8 cellular contexts compared by ENCODE assay signal in the genomic region with DNA sequence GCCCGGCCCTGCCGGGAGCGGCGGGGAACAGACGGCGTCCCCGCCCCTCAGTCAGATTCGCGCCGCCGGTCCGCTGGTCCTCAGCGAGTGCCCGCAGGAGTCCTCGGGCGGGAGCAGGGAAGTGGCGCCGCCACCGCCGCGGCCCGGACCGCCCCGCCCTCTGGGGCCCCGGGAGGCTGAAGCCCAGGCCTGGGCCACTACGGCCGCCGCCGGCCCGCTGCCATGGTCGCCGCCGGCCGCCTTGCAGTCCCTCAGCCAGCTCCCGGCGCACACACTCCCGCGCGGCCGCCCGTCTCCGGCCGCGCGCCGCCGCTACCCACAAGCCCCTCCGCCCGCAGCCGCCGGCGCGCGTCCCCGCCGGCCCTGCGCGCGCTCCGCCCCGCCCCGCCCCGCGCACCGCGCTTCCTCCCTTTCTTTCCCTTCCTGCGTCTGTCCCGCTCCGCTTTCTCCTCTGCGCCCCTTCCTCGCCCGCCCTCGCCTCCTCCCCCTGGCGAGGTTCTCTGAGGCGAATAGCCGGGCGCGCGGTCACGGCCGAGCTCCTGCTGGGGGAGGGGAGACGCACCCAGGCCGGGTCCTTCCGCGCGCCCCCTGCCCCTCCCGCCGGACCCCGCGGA. TPM values are rescaled to one million over a fixed set of nuclear protein-coding genes. Genes with fewer than 3 reads are reported as not detected.
DNase-seq lines count a peak whose midpoint lies in the region; ATAC-seq and TF ChIP-seq lines count a peak whose summit lies in the region.

A gene (minus strand): TSS at position 295 of the 614 bp plus-strand sequence. CDS start 500 bp downstream, outside the sequence.

- peaks cover 3% of the 10 kb centered on the region; the same call in 1 of the 2 replicates for H3K9me3 ChIP-seq in AG04450 (ENCODE audit: control insufficient read depth, insufficient read depth, low read length)

- H3K4me3 ChIP-seq in AG04450 (ENCODE audit: low read depth, low read length) (peak within 1 kb of the TSS; percentile 90), choroid plexus epithelial cell (ENCODE audit: low read depth, low read length) (peak within 1 kb of the TSS; percentile 84)

- no peak for TF ChIP-seq CTCF in AG04450 (IDR thresholded peaks at IDR 0.05; ENCODE audit: low read depth, low read length)
- TF ChIP-seq CTCF in choroid plexus epithelial cell (conservative IDR thresholded peaks at IDR 0.05; ENCODE audit: low read depth, low read length), result no peak

- peak; percentile 34 for ATAC-seq in GM18873 (IDR thresholded peaks at IDR 0.05; ENCODE audit: low FRiP score, unreplicated experiment)
- ATAC-seq in HG03135 (IDR thresholded peaks at IDR 0.05; ENCODE audit: unreplicated experiment), result peak; percentile 54

- DNase-seq in AG04450 (ENCODE audit: low read depth, low spot score), result peak; percentile 62
- peak; percentile 60 for DNase-seq in NCI-H345 treated with DMSO at 0.1 percent for 48 hours (lab: John Stamatoyannopoulos, UW; ENCODE audit: unreplicated experiment)
- peak; percentile 50 for DNase-seq in activated CD4-positive, alpha-beta T cell treated with anti-CD3 and anti-CD28 coated beads for 1 hour
- DNase-seq in choroid plexus epithelial cell (ENCODE audit: low read depth), result peak; percentile 82
- peak; percentile 90 for DNase-seq in kidney tubule cell (ENCODE audit: low spot score)
- DNase-seq in stimulated activated CD4-positive, alpha-beta T cell treated with anti-CD3 and anti-CD28 coated beads, Interleukin-1b, Interleukin-23, amount 100 ng/mL, for 4 hours (ENCODE audit: low read depth in 2 of 2), result peak; percentile 44 to 73

- CTCF ChIA-PET in AG04450 (lab: Charles Lee), result no interaction called here

- H3K27me3 ChIP-seq in AG04450 (ENCODE audit: control insufficient read depth, insufficient read depth, low read length), result no peaks in the 10 kb centered on the region

- POLR2A ChIA-PET in AG04450 (lab: Yijun Ruan, JAX), result interaction anchor here (0.6 to 3.2 kb wide), 14 partner anchors 9 to 212 kb away, joined by 3 to 46 read pairs (median 4); a partner anchor contains a TSS

- peak within 1 kb of the TSS; percentile 97 for H3K27ac ChIP-seq in AG04450 (ENCODE audit: low read depth, low read length)

RNA-seq across cellular contexts. Expression of the gene that starts here (rescaled TPM):
- 21.9 and 28.2 TPM in 2 replicates for polyA plus RNA-seq in AG04450 (2011; rRNA removed)
- polyA minus RNA-seq in AG04450 (2011; rRNA and poly(A)+ RNA removed), result 26.6 and 62.8 TPM in 2 replicates

Comparison
In these comparisons a context has a peak if more than half of its experiments do, and no peak if none do; other contexts are left out.
1. Peak in every context shown above with its lines: DNase-seq, ATAC-seq, H3K4me3 ChIP-seq and H3K27ac ChIP-seq.